Comparison of ENCODE assay signal across 8 cellular contexts in the genomic region with DNA sequence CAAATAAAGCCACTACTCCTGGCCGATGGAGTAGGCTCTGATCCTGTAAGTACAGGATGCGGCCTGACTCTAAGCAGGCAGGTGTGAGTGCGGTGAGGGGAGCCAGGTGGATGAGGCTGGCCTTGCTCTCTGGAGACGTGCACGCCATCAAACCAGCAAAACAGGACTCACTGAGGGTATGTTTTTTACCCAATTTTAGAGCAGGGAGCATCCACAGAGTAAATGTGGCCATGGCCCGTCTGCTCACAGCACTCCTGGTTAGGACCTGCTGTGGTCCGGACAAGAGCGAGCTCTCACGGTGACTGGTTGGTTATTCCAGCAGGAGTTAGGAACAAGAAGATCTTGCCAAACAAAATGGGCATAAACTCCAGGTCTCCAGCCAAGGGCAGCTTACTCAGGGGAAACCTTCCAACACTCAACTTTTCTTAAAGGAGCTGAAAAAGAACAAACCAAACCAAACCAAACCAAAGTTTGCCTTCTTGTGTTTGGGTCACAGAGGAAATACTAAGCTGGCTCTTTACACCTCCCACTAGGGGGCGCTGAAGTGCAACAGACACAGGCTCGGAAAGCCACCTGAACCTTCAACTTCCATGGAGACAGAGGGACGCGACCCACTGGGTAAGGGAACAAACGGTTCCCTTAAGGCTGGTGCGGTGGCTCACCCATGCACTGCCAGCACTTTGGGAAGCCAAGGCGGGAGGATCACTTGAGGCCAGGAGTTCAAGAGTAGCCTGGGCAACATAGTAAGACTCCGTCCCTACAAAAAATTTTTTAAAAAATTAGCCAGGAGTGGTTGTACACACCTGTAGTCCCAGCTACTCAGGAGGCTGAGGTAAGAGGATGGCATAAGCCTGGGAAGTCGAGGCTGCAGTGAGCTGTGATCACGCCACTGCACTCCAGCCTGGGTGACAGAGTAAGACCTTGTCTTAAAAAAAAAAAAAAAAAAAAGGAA.
DNase-seq lines count a peak whose midpoint lies in the region; ATAC-seq, FAIRE-seq and TF ChIP-seq lines count a peak whose summit lies in the region.

No MANE protein-coding gene starts in this region.

- H3K27me3 ChIP-seq in colonic mucosa (no peaks in the 10 kb centered on the region), HepG2 (ENCODE audit: control insufficient read depth in 1 of 2, insufficient read depth in 2 of 2, low read length in 2 of 2) (no peaks in the 10 kb centered on the region)

- WGBS in HepG2 (ENCODE audit: low lambda C conversion rate), result 48% methylated on average over 14 of the region's 19 CpGs

- ATAC-seq in HepG2 (peak; percentile 83), HG02623 (IDR thresholded peaks at IDR 0.05; ENCODE audit: unreplicated experiment) (no peak)

- no peaks in the 10 kb centered on the region for H3K9me3 Mint-ChIP-seq in activated CD4-positive, alpha-beta T cell treated with anti-CD3 and anti-CD28 coated beads, Interleukin-2, amount 10 ng/mL, durations not matched to agents 7 days and 5 days

- TF ChIP-seq CTCF in AG10803 (conservative IDR thresholded peaks at IDR 0.05; ENCODE audit: low read length) (peak; percentile 94), colonic mucosa (IDR thresholded peaks at IDR 0.05) (peak; percentile 95), HepG2 (CRISPR knock-in tag; IDR thresholded peaks at IDR 0.05) (peak; percentile 95)

- CTCF ChIA-PET in HEK293T (lab: Yijun Ruan, JAX), result interaction anchor here (0.5 to 3.9 kb wide), 30 partner anchors 10 to 773 kb away, joined by 3 to 35 read pairs (median 4); no protein-coding TSS in a partner anchor
- CTCF ChIA-PET in activated CD4-positive, alpha-beta T cell treated with anti-CD3 and anti-CD28 coated beads, Interleukin-2, amount 10 ng/mL, durations not matched to agents 7 days and 5 days (lab: Charles Lee), result interaction anchor here (0.7 to 2.7 kb wide), 31 partner anchors 8 to 361 kb away, joined by 3 to 21 read pairs (median 4); no protein-coding TSS in a partner anchor
- CTCF ChIA-PET in HepG2 (lab: Yijun Ruan, JAX; ENCODE audit: low intra/inter-chr PET ratio, low total read pairs), result interaction anchor here (1.2 to 3.3 kb wide), 4 partner anchors 129 to 356 kb away, joined by 3 to 44 read pairs (median 5); no protein-coding TSS in a partner anchor

- no peak overlapping the region for H3K27ac ChIP-seq in colonic mucosa
- H3K27ac ChIP-seq in HepG2 (ENCODE audit: extremely low read length, insufficient read depth, low read length), result no peak overlapping the region

- no peak overlapping the region for H3K4me3 ChIP-seq in AG10803 (ENCODE audit: low read length)
- H3K4me3 ChIP-seq in colonic mucosa, result no peak overlapping the region
- H3K4me3 ChIP-seq in HepG2 (replicated peaks in 1 of 3; ENCODE audit: insufficient read depth in 1 of 3, low read depth in 2 of 3, low read length in 3 of 3), result no peak overlapping the region

- H3K4me1 ChIP-seq in colonic mucosa (peaks cover 4% of the 10 kb centered on the region), HepG2 (ENCODE audit: insufficient read depth, low read length) (peaks cover 65% of the 10 kb centered on the region)

- intact Hi-C loops in colonic mucosa (cut with DNase I) (loop anchor here (2.0 to 10.0 kb wide), 2 partner anchors 129 to 357 kb away; a partner anchor contains a TSS), HepG2 (cut with micrococcal nuclease; ENCODE audit: unreplicated experiment) (loop anchor here (1.0 to 5.0 kb wide), 3 partner anchors 130 to 356 kb away; a partner anchor contains a TSS)

- FAIRE-seq in HepG2 (lab: Jason Lieb, UNC), result peak; percentile 92

- H3K4me3 Mint-ChIP-seq in activated CD4-positive, alpha-beta T cell treated with anti-CD3 and anti-CD28 coated beads, Interleukin-2, amount 10 ng/mL, durations not matched to agents 7 days and 5 days, result no peak overlapping the region

- no peak for TF ChIP-seq POLR2A in HepG2 (IDR thresholded peaks at IDR 0.05; ENCODE audit: insufficient read depth in 1 of 2, low read depth in 2 of 2, low read length in 2 of 2)

- DNase-seq in AG10803 (ENCODE audit: low read depth) (peak; percentile 78), HEK293T (ENCODE audit: extremely low spot score) (peak; percentile 89), NCI-H526 (lab: John Stamatoyannopoulos, UW) (peak; percentile 81 to 92), colonic mucosa (peak; percentile 89), HepG2 (ENCODE audit: low spot score) (peak; percentile 84)
- DNase-seq in activated CD4-positive, alpha-beta T cell treated with anti-CD3 and anti-CD28 coated beads, Interleukin-2, amount 10 ng/mL, durations not matched to agents 7 days and 5 days, result peak; percentile 91
- peak; percentile 71 to 79 for DNase-seq in stimulated activated CD4-positive, alpha-beta T cell treated with anti-CD3 and anti-CD28 coated beads, Interleukin-4, amount 100 ng/mL, for 4 hours

- POLR2A ChIA-PET in HEK293T (lab: Yijun Ruan, JAX), result interaction anchor here (1.4 to 2.4 kb wide), 2 partner anchors 132 to 286 kb away, joined by 3 to 6 read pairs; a partner anchor contains a TSS
- POLR2A ChIA-PET in activated CD4-positive, alpha-beta T cell treated with anti-CD3 and anti-CD28 coated beads, Interleukin-2, amount 10 ng/mL, durations not matched to agents 7 days and 5 days (lab: Charles Lee), result no interaction called here
- POLR2A ChIA-PET in HepG2 (lab: Yijun Ruan, JAX), result interaction anchor here (0.7 kb wide), 1 partner anchor 31 kb away, joined by 3 read pairs; no protein-coding TSS in a partner anchor

- no peak overlapping the region for H3K9ac ChIP-seq in colonic mucosa (ENCODE audit: low read depth in 2 of 2, low read length in 2 of 2)
- H3K9ac ChIP-seq in HepG2 (ENCODE audit: insufficient read depth, low read depth, low read length), result no peak overlapping the region

- H3K79me2 ChIP-seq in HepG2 (ENCODE audit: insufficient read depth, low read length), result peaks cover 17% of the 10 kb centered on the region

- H4K20me1 ChIP-seq in HepG2 (ENCODE audit: insufficient read depth, low read length), result no peaks in the 10 kb centered on the region

- H3K27me3 Mint-ChIP-seq in activated CD4-positive, alpha-beta T cell treated with anti-CD3 and anti-CD28 coated beads, Interleukin-2, amount 10 ng/mL, durations not matched to agents 7 days and 5 days, result no peaks in the 10 kb centered on the region

- H2AFZ ChIP-seq in HepG2 (ENCODE audit: low read length), result no peak overlapping the region

- H3K36me3 ChIP-seq in colonic mucosa (no peaks in the 10 kb centered on the region), HepG2 (replicated peaks in 1 of 2; ENCODE audit: control insufficient read depth in 1 of 2, insufficient read depth in 2 of 2, low read length in 2 of 2) (peaks cover 12 to 50% of the 10 kb centered on the region in 2 experiments)

- TF ChIP-seq RAD21 in HepG2 (CRISPR knock-in tag; IDR thresholded peaks at IDR 0.05), result peak; percentile 90

- TF ChIP-seq EP300 in HepG2 (IDR thresholded peaks at IDR 0.05; ENCODE audit: low read depth in 2 of 2, low read length in 2 of 2), result no peak
- TF ChIP-seq EP300 in HepG2 (CRISPR knock-in tag; IDR thresholded peaks at IDR 0.05; ENCODE audit: borderline replicate concordance), result no peak

- H3K9me3 ChIP-seq in colonic mucosa, result no peaks in the 10 kb centered on the region
- H3K9me3 ChIP-seq in HepG2 (ENCODE audit: low read length), result no peaks in the 10 kb centered on the region

- peaks cover 3% of the 10 kb centered on the region for H3K36me3 Mint-ChIP-seq in activated CD4-positive, alpha-beta T cell treated with anti-CD3 and anti-CD28 coated beads, Interleukin-2, amount 10 ng/mL, durations not matched to agents 7 days and 5 days (ENCODE audit: low read depth)

- peak overlapping the region; percentile 73 for H3K27ac Mint-ChIP-seq in activated CD4-positive, alpha-beta T cell treated with anti-CD3 and anti-CD28 coated beads, Interleukin-2, amount 10 ng/mL, durations not matched to agents 7 days and 5 days

- in situ Hi-C loops in HepG2 (cut with HindIII; ENCODE audit: extremely low pct_ligation_motif_present, low pct_unique_long_range_greater_than_20kb), result loop anchor here (10.0 kb wide), 1 partner anchor 129 kb away; a partner anchor contains a TSS

- no TSS peak for BruUV-seq in HepG2 (replicated peaks; lab: Mats Ljungman, UMichigan)

- peaks cover 64% of the 10 kb centered on the region for H3K4me1 Mint-ChIP-seq in activated CD4-positive, alpha-beta T cell treated with anti-CD3 and anti-CD28 coated beads, Interleukin-2, amount 10 ng/mL, durations not matched to agents 7 days and 5 days

- no peak overlapping the region for H3K4me2 ChIP-seq in HepG2 (ENCODE audit: low read depth, low read length)

TF ChIP-seq in HEK293T, 16 proteins besides CTCF, POLR2A, EP300 and RAD21:
- no peak for TF ChIP-seq FOXA1 (IDR thresholded peaks at IDR 0.05)
- no peak for TF ChIP-seq FOXM1 (IDR thresholded peaks at IDR 0.05; ENCODE audit: borderline replicate concordance)
- no peak for TF ChIP-seq TARDBP (IDR thresholded peaks at IDR 0.05)
- no peak for TF ChIP-seq L3MBTL2 (conservative IDR thresholded peaks at IDR 0.05)
- TF ChIP-seq CTBP1 (IDR thresholded peaks at IDR 0.05; ENCODE audit: borderline replicate concordance), result no peak
- no peak for TF ChIP-seq LEF1 (IDR thresholded peaks at IDR 0.05; ENCODE audit: borderline replicate concordance)
- no peak for TF ChIP-seq ZNF384 (IDR thresholded peaks at IDR 0.05)
- TF ChIP-seq ARNT (IDR thresholded peaks at IDR 0.05), result no peak
- no peak for TF ChIP-seq FOXK2 (IDR thresholded peaks at IDR 0.05)
- no peak for TF ChIP-seq NFRKB (IDR thresholded peaks at IDR 0.05)
- no peak for TF ChIP-seq SP1 (IDR thresholded peaks at IDR 0.05)
- TF ChIP-seq BHLHE40 (IDR thresholded peaks at IDR 0.05; ENCODE audit: borderline replicate concordance), result no peak
- TF ChIP-seq ELF4 (IDR thresholded peaks at IDR 0.05), result no peak
- no peak for TF ChIP-seq SUZ12 (IDR thresholded peaks at IDR 0.05)
- no peak for TF ChIP-seq HDGF (IDR thresholded peaks at IDR 0.05; ENCODE audit: borderline replicate concordance)

TF ChIP-seq in HepG2, 621 proteins besides CTCF, POLR2A, EP300 and RAD21 (continues in another document):
- TF ChIP-seq, protein P1, sequence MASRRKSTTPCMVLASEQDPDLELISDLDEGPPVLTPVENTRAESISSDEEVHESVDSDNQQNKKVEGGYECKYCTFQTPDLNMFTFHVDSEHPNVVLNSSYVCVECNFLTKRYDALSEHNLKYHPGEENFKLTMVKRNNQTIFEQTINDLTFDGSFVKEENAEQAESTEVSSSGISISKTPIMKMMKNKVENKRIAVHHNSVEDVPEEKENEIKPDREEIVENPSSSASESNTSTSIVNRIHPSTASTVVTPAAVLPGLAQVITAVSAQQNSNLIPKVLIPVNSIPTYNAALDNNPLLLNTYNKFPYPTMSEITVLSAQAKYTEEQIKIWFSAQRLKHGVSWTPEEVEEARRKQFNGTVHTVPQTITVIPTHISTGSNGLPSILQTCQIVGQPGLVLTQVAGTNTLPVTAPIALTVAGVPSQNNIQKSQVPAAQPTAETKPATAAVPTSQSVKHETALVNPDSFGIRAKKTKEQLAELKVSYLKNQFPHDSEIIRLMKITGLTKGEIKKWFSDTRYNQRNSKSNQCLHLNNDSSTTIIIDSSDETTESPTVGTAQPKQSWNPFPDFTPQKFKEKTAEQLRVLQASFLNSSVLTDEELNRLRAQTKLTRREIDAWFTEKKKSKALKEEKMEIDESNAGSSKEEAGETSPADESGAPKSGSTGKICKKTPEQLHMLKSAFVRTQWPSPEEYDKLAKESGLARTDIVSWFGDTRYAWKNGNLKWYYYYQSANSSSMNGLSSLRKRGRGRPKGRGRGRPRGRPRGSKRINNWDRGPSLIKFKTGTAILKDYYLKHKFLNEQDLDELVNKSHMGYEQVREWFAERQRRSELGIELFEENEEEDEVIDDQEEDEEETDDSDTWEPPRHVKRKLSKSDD (CRISPR knock-in tag; IDR thresholded peaks at IDR 0.05; ENCODE audit: low read depth), result no peak
